ENCODE assay signal across 8 cellular contexts in genomic region chr4:169659736-169660670, GRCh38. TPM values are rescaled to one million over a fixed set of nuclear protein-coding genes. Genes with fewer than 3 reads are reported as not detected.
DNase-seq lines count a peak whose midpoint lies in the region; ATAC-seq and TF ChIP-seq lines count a peak whose summit lies in the region.

No MANE protein-coding gene starts in this region.

- H3K4me2 ChIP-seq in OCI-LY1 (ENCODE audit: low read length) = peak overlapping the region; percentile 54

- peak overlapping the region; percentile 83 for H3K27ac ChIP-seq in OCI-LY1 (ENCODE audit: low read depth, low read length, poor library complexity, severe bottlenecking)

- DNase-seq in COLO668 (lab: John Stamatoyannopoulos, UW; ENCODE audit: unreplicated experiment) = peak; percentile 52
- DNase-seq in HT-29 (ENCODE audit: low spot score) = peak; percentile 92
- peak; percentile 28 for DNase-seq in activated T-cell treated with anti-CD3 and anti-CD28 coated beads, Interleukin-2, amount 50 U/mL, for 1 hour
- DNase-seq in stimulated activated CD8-positive, alpha-beta memory T cell treated with anti-CD3 and anti-CD28 coated beads, Interleukin-7, amount 100 ng/mL, for 1 hour (ENCODE audit: low read depth in 2 of 2) = peak; percentile 25 to 27

- no peak overlapping the region for H2AFZ ChIP-seq in OCI-LY1 (ENCODE audit: low read length)

- no peaks in the 10 kb centered on the region for H4K20me1 ChIP-seq in OCI-LY1 (ENCODE audit: insufficient read depth, low read length)

- H3K4me1 ChIP-seq in OCI-LY1 (ENCODE audit: insufficient read depth, low read length, severe bottlenecking) = peaks cover 31% of the 10 kb centered on the region
- peaks cover 24% of the 10 kb centered on the region for H3K4me1 ChIP-seq in mucosa of stomach (ENCODE audit: control insufficient read depth, insufficient read depth, low read length)

- no peaks in the 10 kb centered on the region for H3F3A ChIP-seq in OCI-LY1 (ENCODE audit: insufficient read depth, low read length)

- H3K27me3 ChIP-seq in OCI-LY1 (ENCODE audit: insufficient read depth, low read length) (no peaks in the 10 kb centered on the region), mucosa of stomach (ENCODE audit: control insufficient read depth, insufficient read depth, low read length) (no peaks in the 10 kb centered on the region)

- peak overlapping the region; percentile 60 for H3K4me3 ChIP-seq in OCI-LY1 (ENCODE audit: low read depth, low read length, poor library complexity, severe bottlenecking)
- H3K4me3 ChIP-seq in mucosa of stomach (ENCODE audit: low read length) = peak overlapping the region; percentile 44

- H3K9ac ChIP-seq in OCI-LY1 (ENCODE audit: low read length) = peak overlapping the region; percentile 51
- H3K9ac ChIP-seq in mucosa of stomach (ENCODE audit: low read length) = peak overlapping the region; percentile 71

- H3K36me3 ChIP-seq in OCI-LY1 (ENCODE audit: insufficient read depth, low read length) = peaks cover 6% of the 10 kb centered on the region; the same call in 1 of the 2 replicates
- no peaks in the 10 kb centered on the region for H3K36me3 ChIP-seq in mucosa of stomach (ENCODE audit: control insufficient read depth, insufficient read depth, low read length)

- no peak for TF ChIP-seq CTCF in OCI-LY1 (IDR thresholded peaks at IDR 0.05; ENCODE audit: low read length)

- ATAC-seq in GM21367 (IDR thresholded peaks at IDR 0.05; ENCODE audit: unreplicated experiment) = peak; percentile 95
- peak; percentile 100 for ATAC-seq in esophagus mucosa

- H3K9me2 ChIP-seq in OCI-LY1 (ENCODE audit: low read depth, low read length) = no peaks in the 10 kb centered on the region

- H3K9me3 ChIP-seq in OCI-LY1 (ENCODE audit: low read length) (no peaks in the 10 kb centered on the region), mucosa of stomach (ENCODE audit: control insufficient read depth, low read length) (no peaks in the 10 kb centered on the region)

- H3K79me2 ChIP-seq in OCI-LY1 (ENCODE audit: insufficient read depth, low read length) = peaks cover 44% of the 10 kb centered on the region

RNA-seq across cellular contexts. Expression of gene CLCN3, which starts 39.6 kb away (rescaled TPM):
- total RNA-seq in HT-29 (2014; rRNA removed; shearing (Covaris generic)) = 15.5 and 17.5 TPM in 2 replicates
- 50.4 TPM for total RNA-seq in esophagus mucosa

RNA-seq across cellular contexts. Expression of gene NEK1, which starts 47.6 kb away (rescaled TPM):
- total RNA-seq in HT-29 (2014; rRNA removed; shearing (Covaris generic)) = 0.55 and 1.4 TPM in 2 replicates
- 6.9 TPM for total RNA-seq in esophagus mucosa

Comparison
In these comparisons a context has a peak if more than half of its experiments do, and no peak if none do; other contexts are left out.
1. Peak in every context shown above with its lines: DNase-seq, ATAC-seq, H3K4me3 ChIP-seq and H3K27ac ChIP-seq.
2. DNase-seq: peak in every context shown above with its lines; median percentile 92 in HT-29; 52 in COLO668; 28 in activated T-cell treated with anti-CD3 and anti-CD28 coated beads, Interleukin-2, amount 50 U/mL, for 1 hour; 26 in stimulated activated CD8-positive, alpha-beta memory T cell treated with anti-CD3 and anti-CD28 coated beads, Interleukin-7, amount 100 ng/mL, for 1 hour.